In genomic region chr18:22082408-22082807, GRCh38 we compare ENCODE assay signal across 1 cellular context.
TF ChIP-seq lines count a peak whose summit lies in the region.

No MANE protein-coding gene starts in this region.

TF ChIP-seq in H1, 55 proteins besides CTCF, POLR2A, EP300 and RAD21:
- TF ChIP-seq BCL11A (IDR thresholded peaks at IDR 0.05; ENCODE audit: low read depth in 2 of 2, low read length in 2 of 2) (no peak), RNF2 (IDR thresholded peaks at IDR 0.05; ENCODE audit: borderline replicate concordance, low read depth, low read length, missing control alignments, poor library complexity, severe bottlenecking) (no peak), EZH2 (IDR thresholded peaks at IDR 0.05; ENCODE audit: low read depth, low read length, severe bottlenecking) (no peak), ATF2 (IDR thresholded peaks at IDR 0.05; ENCODE audit: low read length) (no peak), SIN3A (conservative IDR thresholded peaks at IDR 0.05 in 1 of 2, IDR thresholded peaks at IDR 0.05 in 1 of 2; ENCODE audit: low read depth in 1 of 2, low read length in 2 of 2) (no peak), SP4 (IDR thresholded peaks at IDR 0.05; ENCODE audit: low read length) (no peak), SUZ12 (IDR thresholded peaks at IDR 0.05; ENCODE audit: low read length) (no peak), PHF8 (conservative IDR thresholded peaks at IDR 0.05; ENCODE audit: low read depth, low read length) (no peak), SIRT6 (IDR thresholded peaks at IDR 0.05; ENCODE audit: low read length) (no peak), MAX (IDR thresholded peaks at IDR 0.05) (no peak), CHD1 (IDR thresholded peaks at IDR 0.05; ENCODE audit: low read depth, low read length) (no peak), CBX8 (IDR thresholded peaks at IDR 0.05; ENCODE audit: borderline replicate concordance, low read depth, low read length) (no peak), GABPA (IDR thresholded peaks at IDR 0.05; ENCODE audit: borderline replicate concordance, insufficient read depth, low read length) (no peak)
